Comparison of ENCODE assay signal across 4 cellular contexts in the genomic region with DNA sequence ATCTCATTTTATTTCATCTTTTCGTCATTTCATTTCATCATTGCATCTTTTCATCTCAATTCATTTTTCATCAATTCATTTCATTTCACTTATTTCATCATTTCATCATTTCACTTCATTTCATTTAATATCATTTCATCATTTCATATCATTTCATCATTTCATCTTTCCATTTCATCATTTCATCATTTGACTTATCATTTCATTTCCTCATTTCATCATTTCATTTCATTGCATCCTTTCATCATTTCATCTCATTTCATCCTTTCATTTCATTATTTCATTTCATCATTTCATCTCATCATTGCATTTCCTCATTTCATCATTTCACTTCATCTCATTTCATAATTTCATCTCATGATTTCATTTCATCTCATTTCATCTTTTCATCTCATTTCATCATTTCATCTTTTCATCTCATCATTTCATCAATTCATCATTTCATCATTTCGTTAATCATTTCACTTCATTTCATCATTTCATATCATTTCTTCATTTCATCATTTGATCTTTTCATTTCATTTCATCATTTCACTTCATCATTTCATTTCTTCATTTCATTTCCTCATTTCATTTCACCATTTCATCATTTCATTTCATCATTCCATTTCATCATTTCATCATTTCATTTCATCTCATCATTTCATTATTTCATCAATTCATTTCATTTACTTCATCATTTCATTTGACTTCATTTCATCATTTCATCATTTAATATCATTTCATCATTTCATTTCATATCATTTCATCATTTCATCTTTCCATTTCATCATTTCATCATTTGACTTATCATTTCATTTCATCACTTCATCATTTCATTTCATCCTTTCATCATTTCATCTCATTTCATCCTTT.
DNase-seq lines count a peak whose midpoint lies in the region; ATAC-seq, FAIRE-seq and TF ChIP-seq lines count a peak whose summit lies in the region.
"Not testable (repeated sequence)": the region's sequence is repeated elsewhere in the genome, so short reads cannot be mapped to it uniquely, and the experiment has no call there.

No MANE protein-coding gene starts in this region.

- H3K27ac ChIP-seq in HEK293 (ENCODE audit: extremely low read depth, low read depth, low read length); K562 (ENCODE audit: extremely low read depth, low read depth, low read length); HepG2 (ENCODE audit: extremely low read length, insufficient read depth, low read length): not testable (repeated sequence)

- TF ChIP-seq RAD21 in K562 (CRISPR knock-in tag; conservative IDR thresholded peaks at IDR 0.05 in 1 of 2, IDR thresholded peaks at IDR 0.05 in 1 of 2); HepG2 (CRISPR knock-in tag; IDR thresholded peaks at IDR 0.05): not testable (repeated sequence)

- TF ChIP-seq CTCF in HEK293 (tag by site-specific recombination; IDR thresholded peaks at IDR 0.05); K562 (IDR thresholded peaks at IDR 0.05 in 2 of 3, conservative IDR thresholded peaks at IDR 0.05 in 1 of 3; ENCODE audit: insufficient read depth in 2 of 3, low read depth in 1 of 3, low read length in 3 of 3); HepG2 (CRISPR knock-in tag; IDR thresholded peaks at IDR 0.05): not testable (repeated sequence)

- WGBS in K562 (ENCODE audit: insufficient coverage, low coverage, missing lambda C conversion rate), result no CpG with 5 or more reads among the region's 2 CpGs
- WGBS in HepG2 (ENCODE audit: low lambda C conversion rate), result no CpG with 5 or more reads among the region's 2 CpGs

- not testable (repeated sequence) for H3K36me3 ChIP-seq in HEK293 (ENCODE audit: control insufficient read depth in 2 of 2, insufficient read depth in 1 of 2, low read length in 2 of 2); K562 (ENCODE audit: control insufficient read depth, insufficient read depth, low read length); HepG2 (replicated peaks in 1 of 2; ENCODE audit: control insufficient read depth in 1 of 2, insufficient read depth in 2 of 2, low read length in 2 of 2)

- not testable (repeated sequence) for H3K27me3 Mint-ChIP-seq in stimulated activated memory B cell treated with anti-CD40 and anti-IgM and Interleukin-4, amounts not matched to agents 10 μg/mL and 1 μg/mL and 100 μg/mL, for 72 hours

- POLR2A ChIA-PET in HEK293 (lab: Yijun Ruan, JAX); K562 (lab: Yijun Ruan, JAX); HepG2 (lab: Yijun Ruan, JAX): not testable (repeated sequence)

- TF ChIP-seq EP300 in K562 (IDR thresholded peaks at IDR 0.05; ENCODE audit: low read length); HepG2 (IDR thresholded peaks at IDR 0.05; ENCODE audit: low read depth in 2 of 2, low read length in 2 of 2); HepG2 (CRISPR knock-in tag; IDR thresholded peaks at IDR 0.05; ENCODE audit: borderline replicate concordance): not testable (repeated sequence)

- H3K9me1 ChIP-seq in K562 (ENCODE audit: control insufficient read depth, insufficient read depth, low read length), result not testable (repeated sequence)

- not testable (repeated sequence) for H3K4me3 ChIP-seq in HEK293 (ENCODE audit: low read depth, low read length); K562; HepG2 (replicated peaks in 1 of 3; ENCODE audit: insufficient read depth in 1 of 3, low read depth in 2 of 3, low read length in 3 of 3)

- not testable (repeated sequence) for H3K27ac Mint-ChIP-seq in stimulated activated memory B cell treated with anti-CD40 and anti-IgM and Interleukin-4, amounts not matched to agents 10 μg/mL and 1 μg/mL and 100 μg/mL, for 72 hours

- H3K4me3 Mint-ChIP-seq in stimulated activated memory B cell treated with anti-CD40 and anti-IgM and Interleukin-4, amounts not matched to agents 10 μg/mL and 1 μg/mL and 100 μg/mL, for 72 hours, result peak overlapping the region; percentile 31

- not testable (repeated sequence) for BruUV-seq in K562 (replicated peaks; lab: Mats Ljungman, UMichigan); HepG2 (replicated peaks; lab: Mats Ljungman, UMichigan)

- peaks cover 16% of the 10 kb centered on the region for H3K36me3 Mint-ChIP-seq in stimulated activated memory B cell treated with anti-CD40 and anti-IgM and Interleukin-4, amounts not matched to agents 10 μg/mL and 1 μg/mL and 100 μg/mL, for 72 hours

- H3K4me1 Mint-ChIP-seq in stimulated activated memory B cell treated with anti-CD40 and anti-IgM and Interleukin-4, amounts not matched to agents 10 μg/mL and 1 μg/mL and 100 μg/mL, for 72 hours, result not testable (repeated sequence)

- not testable (repeated sequence) for H3K4me2 ChIP-seq in K562 (ENCODE audit: insufficient read depth, low read length); HepG2 (ENCODE audit: low read depth, low read length)

- H2AFZ ChIP-seq in K562 (ENCODE audit: low read depth, low read length); HepG2 (ENCODE audit: low read length): not testable (repeated sequence)

- in situ Hi-C loops in K562 (cut with MboI); HepG2 (cut with HindIII; ENCODE audit: extremely low pct_ligation_motif_present, low pct_unique_long_range_greater_than_20kb): not testable (repeated sequence)

- FAIRE-seq in K562 (lab: Jason Lieb, UNC); HepG2 (lab: Jason Lieb, UNC): not testable (repeated sequence)

- not testable (repeated sequence) for H3K9ac ChIP-seq in K562 (ENCODE audit: insufficient read depth in 1 of 2, low read depth in 2 of 2, low read length in 2 of 2); HepG2 (ENCODE audit: insufficient read depth, low read depth, low read length)

- not testable (repeated sequence) for H3K27me3 ChIP-seq in K562 (ENCODE audit: control insufficient read depth in 2 of 2, insufficient read depth in 2 of 2, low read length in 2 of 2); HepG2 (ENCODE audit: control insufficient read depth in 1 of 2, insufficient read depth in 2 of 2, low read length in 2 of 2)

- intact Hi-C loops in K562 (cut with micrococcal nuclease); HepG2 (cut with micrococcal nuclease; ENCODE audit: unreplicated experiment): not testable (repeated sequence)

- H4K20me1 ChIP-seq in K562 (replicated peaks; ENCODE audit: control insufficient read depth, insufficient read depth, low read length); HepG2 (ENCODE audit: insufficient read depth, low read length): not testable (repeated sequence)

- H3K9me3 Mint-ChIP-seq in stimulated activated memory B cell treated with anti-CD40 and anti-IgM and Interleukin-4, amounts not matched to agents 10 μg/mL and 1 μg/mL and 100 μg/mL, for 72 hours, result peaks cover 14% of the 10 kb centered on the region

- DNase-seq in K562 (ENCODE audit: extremely low read depth in 1 of 4, low spot score in 3 of 4); HepG2 (ENCODE audit: low spot score): not testable (repeated sequence)

- TF ChIP-seq POLR2A in K562 (conservative IDR thresholded peaks at IDR 0.05); HepG2 (IDR thresholded peaks at IDR 0.05; ENCODE audit: insufficient read depth in 1 of 2, low read depth in 2 of 2, low read length in 2 of 2): not testable (repeated sequence)

- CTCF ChIA-PET in HEK293 (lab: Yijun Ruan, JAX); K562 (lab: Yijun Ruan, JAX; ENCODE audit: low intra/inter-chr PET ratio); HepG2 (lab: Yijun Ruan, JAX; ENCODE audit: low intra/inter-chr PET ratio, low total read pairs): not testable (repeated sequence)

- not testable (repeated sequence) for ATAC-seq in K562; HepG2; stimulated activated memory B cell treated with anti-CD40 and anti-IgM and Interleukin-4, amounts not matched to agents 10 μg/mL and 1 μg/mL and 100 μg/mL, for 72 hours

- H3K4me1 ChIP-seq in HEK293 (ENCODE audit: control insufficient read depth, insufficient read depth, low read length); K562 (replicated peaks in 1 of 2; ENCODE audit: control insufficient read depth in 2 of 2, insufficient read depth in 2 of 2, low read length in 2 of 2); HepG2 (ENCODE audit: insufficient read depth, low read length): not testable (repeated sequence)

- H3K9me3 ChIP-seq in HEK293 (ENCODE audit: control insufficient read depth, insufficient read depth, low read depth, low read length); K562 (replicated peaks; ENCODE audit: control insufficient read depth, insufficient read depth, low read depth, low read length); HepG2 (ENCODE audit: low read length): not testable (repeated sequence)

- H3K79me2 ChIP-seq in K562 (ENCODE audit: control insufficient read depth, insufficient read depth, low read length); HepG2 (ENCODE audit: insufficient read depth, low read length): not testable (repeated sequence)

TF ChIP-seq in HEK293, 187 proteins besides CTCF, POLR2A, EP300 and RAD21 (continues in another document):
- TF ChIP-seq ZNF366 (tag by site-specific recombination; conservative IDR thresholded peaks at IDR 0.05), result peak; percentile 95
- 0 out of 2 replicates have a peak, but pooled peaks have one; percentile 45 for TF ChIP-seq ZNF558 (tag by site-specific recombination; IDR thresholded peaks at IDR 0.05)

TF ChIP-seq in K562, 482 proteins besides CTCF, POLR2A, EP300 and RAD21 (continues in another document):
- TF ChIP-seq ASH1L (IDR thresholded peaks at IDR 0.05; ENCODE audit: borderline replicate concordance, low read depth, partially characterized antibody), result peak; percentile 39
- peak; percentile 72 for TF ChIP-seq ARHGAP35 (IDR thresholded peaks at IDR 0.05; ENCODE audit: partially characterized antibody)
- TF ChIP-seq NFRKB (IDR thresholded peaks at IDR 0.05; ENCODE audit: low read depth), result peak; percentile 73; the same call in 1 of the 2 replicates

TF ChIP-seq in HepG2, 621 proteins besides CTCF, POLR2A, EP300 and RAD21 (continues in another document):
- TF ChIP-seq LCORL (IDR thresholded peaks at IDR 0.05) (peak; percentile 59; the same call in 1 of the 2 replicates), FOXA1 (IDR thresholded peaks at IDR 0.05) (peak; percentile 31; the same call in 1 of the 2 replicates), PLRG1 (conservative IDR thresholded peaks at IDR 0.05) (0 out of 2 replicates have a peak, but pooled peaks have one; percentile 73)
- not testable (repeated sequence) for TF ChIP-seq LCORL, FOXA1 (CRISPR knock-in tag; IDR thresholded peaks at IDR 0.05)
